30 cellular contexts compared by ENCODE assay signal in genomic region chr10:22767859-22768258, GRCh38.
"Had no signal": no experiment of that assay in that cellular context is flagged by ENCODE, and none has a peak within 500 bp of the region (broad histone marks: within the 10 kb centered on the region; RNA-seq: fewer than 3 reads in every experiment).

No MANE protein-coding gene starts in this region.

- H3K9ac ChIP-seq: neural progenitor cell, parathyroid adenoma had no signal

- H3K4me1 ChIP-seq: breast epithelium, neural progenitor cell, parathyroid adenoma, psoas muscle had no signal

- H3K9me3 Mint-ChIP-seq: central memory CD8-positive, alpha-beta T cell; natural killer cell; neural progenitor cell had no signal

- H3K27ac ChIP-seq: breast epithelium, epithelial cell of prostate, hepatocyte, left lung, neural progenitor cell, parathyroid adenoma, psoas muscle had no signal

- H3K79me2 ChIP-seq: hepatocyte, parathyroid adenoma had no signal

- H3K4me1 Mint-ChIP-seq: activated CD4-positive, alpha-beta memory T cell treated with anti-CD3 and anti-CD28 coated beads, Interleukin-2, amount 10 ng/mL, durations not matched to agents 7 days and 5 days; activated CD4-positive, alpha-beta T cell treated with anti-CD3 and anti-CD28 coated beads, Interleukin-2, amount 10 ng/mL, durations not matched to agents 24 days and 14 days; activated naive CD4-positive, alpha-beta T cell treated with anti-CD3 and anti-CD28 coated beads, Interleukin-2, amount 10 ng/mL, durations not matched to agents 7 days and 5 days; activated naive CD8-positive, alpha-beta T cell treated with anti-CD3 and anti-CD28 coated beads, Interleukin-2, amount 10 ng/mL, durations not matched to agents 7 days and 5 days; central memory CD8-positive, alpha-beta T cell; natural killer cell; neural progenitor cell had no signal

- FAIRE-seq: endometrium, frontal cortex, urothelium cell line had no signal

- H3K36me3 ChIP-seq: breast epithelium, left lung, neural progenitor cell had no signal

- H2AFZ ChIP-seq: hepatocyte, neural progenitor cell, parathyroid adenoma had no signal

- H3K9me3 ChIP-seq: breast epithelium, psoas muscle had no signal

- H3K27me3 ChIP-seq: breast epithelium, hepatocyte, left lung, neural progenitor cell had no signal

- DNase-seq: activated CD4-positive, alpha-beta memory T cell treated with anti-CD3 and anti-CD28 coated beads, Interleukin-2, amount 10 ng/mL, durations not matched to agents 7 days and 5 days; activated CD4-positive, alpha-beta T cell treated with anti-CD3 and anti-CD28 coated beads, Interleukin-2, amount 10 ng/mL, durations not matched to agents 24 days and 14 days; activated CD4-positive, CD25-positive, alpha-beta regulatory T cell treated with anti-CD3 and anti-CD28 coated beads, Interleukin-2, amount 50 U/mL, for 72 hours; activated CD8-positive, alpha-beta memory T cell treated with anti-CD3 and anti-CD28 coated beads, Interleukin-2, amount 50 U/mL, for 48 hours; activated gamma-delta T cell; activated naive CD4-positive, alpha-beta T cell treated with anti-CD3 and anti-CD28 coated beads, Interleukin-2, amount 10 ng/mL, durations not matched to agents 7 days and 5 days; activated naive CD8-positive, alpha-beta T cell treated with anti-CD3 and anti-CD28 coated beads, Interleukin-2, amount 10 ng/mL, durations not matched to agents 7 days and 5 days; activated T-cell treated with anti-CD3 and anti-CD28 coated beads, Interleukin-2, amount 50 U/mL, for 24 hours; dermis blood vessel endothelial cell; effector CD8-positive, alpha-beta T cell; left lung; natural killer cell; occipital lobe; psoas muscle; stimulated activated CD4-positive, alpha-beta T cell treated with anti-CD3 and anti-CD28 coated beads, Interleukin-15, amount 100 ng/mL, for 24 hours; stimulated activated CD4-positive, alpha-beta T cell treated with anti-CD3 and anti-CD28 coated beads, Interleukin-2, amount 100 ng/mL, for 24 hours; stimulated activated naive CD4-positive, alpha-beta T cell treated with Interleukin-2 at 50 U/mL for 16 hours; T-helper 2 cell; trophoblast cell had no signal

- H3K27ac Mint-ChIP-seq: activated CD4-positive, alpha-beta memory T cell treated with anti-CD3 and anti-CD28 coated beads, Interleukin-2, amount 10 ng/mL, durations not matched to agents 7 days and 5 days; activated CD4-positive, alpha-beta T cell treated with anti-CD3 and anti-CD28 coated beads, Interleukin-2, amount 10 ng/mL, durations not matched to agents 24 days and 14 days; activated naive CD4-positive, alpha-beta T cell treated with anti-CD3 and anti-CD28 coated beads, Interleukin-2, amount 10 ng/mL, durations not matched to agents 7 days and 5 days; activated naive CD8-positive, alpha-beta T cell treated with anti-CD3 and anti-CD28 coated beads, Interleukin-2, amount 10 ng/mL, durations not matched to agents 7 days and 5 days; activated T-cell treated with anti-CD3 and anti-CD28 coated beads, Interleukin-2, amount 50 U/mL, for 24 hours; natural killer cell; neural progenitor cell had no signal

- H3K4me3 ChIP-seq: breast epithelium, hepatocyte, left lung, neural progenitor cell, psoas muscle, smooth muscle cell had no signal

- H3K36me3 Mint-ChIP-seq: activated naive CD4-positive, alpha-beta T cell treated with anti-CD3 and anti-CD28 coated beads, Interleukin-2, amount 10 ng/mL, durations not matched to agents 7 days and 5 days; neural progenitor cell had no signal

- H3K4me3 Mint-ChIP-seq: activated CD4-positive, alpha-beta memory T cell treated with anti-CD3 and anti-CD28 coated beads, Interleukin-2, amount 10 ng/mL, durations not matched to agents 7 days and 5 days; activated CD4-positive, alpha-beta T cell treated with anti-CD3 and anti-CD28 coated beads, Interleukin-2, amount 10 ng/mL, durations not matched to agents 24 days and 14 days; activated naive CD4-positive, alpha-beta T cell treated with anti-CD3 and anti-CD28 coated beads, Interleukin-2, amount 10 ng/mL, durations not matched to agents 7 days and 5 days; activated naive CD8-positive, alpha-beta T cell treated with anti-CD3 and anti-CD28 coated beads, Interleukin-2, amount 10 ng/mL, durations not matched to agents 7 days and 5 days; activated T-cell treated with anti-CD3 and anti-CD28 coated beads, Interleukin-2, amount 50 U/mL, for 24 hours; central memory CD8-positive, alpha-beta T cell; natural killer cell; neural progenitor cell had no signal

- ATAC-seq: left lung, natural killer cell, psoas muscle, SK-N-SH treated with all-trans-retinoic acid at 6 μM for 48 hours had no signal

- H3K27me3 Mint-ChIP-seq: activated CD4-positive, alpha-beta memory T cell treated with anti-CD3 and anti-CD28 coated beads, Interleukin-2, amount 10 ng/mL, durations not matched to agents 7 days and 5 days; activated T-cell treated with anti-CD3 and anti-CD28 coated beads, Interleukin-2, amount 50 U/mL, for 24 hours; central memory CD8-positive, alpha-beta T cell had no signal

- H3K4me2 ChIP-seq: hepatocyte, neural progenitor cell, smooth muscle cell had no signal
